1 cellular context compared by ENCODE assay signal in genomic region chr13:32499538-32500210, GRCh38.
A peak's percentile ranks its signal among the peaks of the same experiment; 100 is the strongest.
TF ChIP-seq lines count a peak whose summit lies in the region.

No MANE protein-coding gene starts in this region.

TF ChIP-seq in HepG2, 621 proteins besides CTCF, POLR2A, EP300 and RAD21 (continued from another document and continues in another):
- TF ChIP-seq FOXP4 (CRISPR knock-in tag; IDR thresholded peaks at IDR 0.05) (peak; percentile 74; the same call in 1 of the 2 replicates), PREB (CRISPR knock-in tag; IDR thresholded peaks at IDR 0.05) (no peak), UBTF (CRISPR knock-in tag; IDR thresholded peaks at IDR 0.05) (no peak), DNMT1 (CRISPR knock-in tag; IDR thresholded peaks at IDR 0.05) (no peak), SMARCC2 (IDR thresholded peaks at IDR 0.05) (no peak), ZNF576 (CRISPR knock-in tag; IDR thresholded peaks at IDR 0.05) (no peak), HMGXB3 (CRISPR knock-in tag; IDR thresholded peaks at IDR 0.05; ENCODE audit: borderline replicate concordance) (no peak), HNF4G (IDR thresholded peaks at IDR 0.05; ENCODE audit: borderline replicate concordance, low read depth, low read length) (no peak; the same call in 1 of the 2 replicates), HNF4G (CRISPR knock-in tag; IDR thresholded peaks at IDR 0.05; ENCODE audit: borderline replicate concordance, low read depth) (no peak), MAFG (CRISPR knock-in tag; IDR thresholded peaks at IDR 0.05) (no peak), ATF3 (CRISPR knock-in tag; IDR thresholded peaks at IDR 0.05) (no peak), BCL3 (CRISPR knock-in tag; IDR thresholded peaks at IDR 0.05) (no peak), ZFY (CRISPR knock-in tag; IDR thresholded peaks at IDR 0.05) (no peak), KAT8 (CRISPR knock-in tag; IDR thresholded peaks at IDR 0.05) (peak; percentile 43; the same call in 1 of the 2 replicates), ZBTB10 (CRISPR knock-in tag; IDR thresholded peaks at IDR 0.05; ENCODE audit: borderline replicate concordance) (no peak), DPF2 (CRISPR knock-in tag; IDR thresholded peaks at IDR 0.05; ENCODE audit: borderline replicate concordance, low read depth) (no peak), THAP8 (CRISPR knock-in tag; IDR thresholded peaks at IDR 0.05; ENCODE audit: borderline replicate concordance) (no peak), NCOR1 (IDR thresholded peaks at IDR 0.05; ENCODE audit: borderline replicate concordance, low read length) (no peak), LCORL (IDR thresholded peaks at IDR 0.05) (no peak), LCORL (CRISPR knock-in tag; IDR thresholded peaks at IDR 0.05) (no peak), ARID2 (CRISPR knock-in tag; IDR thresholded peaks at IDR 0.05; ENCODE audit: borderline replicate concordance) (no peak), SATB2 (CRISPR knock-in tag; IDR thresholded peaks at IDR 0.05) (no peak), ZNF572 (CRISPR knock-in tag; IDR thresholded peaks at IDR 0.05) (no peak), ZNF543 (CRISPR knock-in tag; IDR thresholded peaks at IDR 0.05) (no peak), NFKB2 (CRISPR knock-in tag; IDR thresholded peaks at IDR 0.05; ENCODE audit: borderline replicate concordance) (no peak), ZNF660 (CRISPR knock-in tag; IDR thresholded peaks at IDR 0.05; ENCODE audit: borderline replicate concordance, low read depth) (no peak), PCBP2 (optimal IDR thresholded peaks at IDR 0.05; ENCODE audit: low read depth, low read length, poor library complexity, severe bottlenecking) (no peak), ZNF44 (CRISPR knock-in tag; IDR thresholded peaks at IDR 0.05) (no peak), TBX2 (CRISPR knock-in tag; IDR thresholded peaks at IDR 0.05; ENCODE audit: borderline replicate concordance) (peak; percentile 70; the same call in 1 of the 2 replicates), ZNF713 (CRISPR knock-in tag; IDR thresholded peaks at IDR 0.05) (no peak), ZNF558 (CRISPR knock-in tag; IDR thresholded peaks at IDR 0.05; ENCODE audit: borderline replicate concordance) (no peak)
- TF ChIP-seq, protein P1, sequence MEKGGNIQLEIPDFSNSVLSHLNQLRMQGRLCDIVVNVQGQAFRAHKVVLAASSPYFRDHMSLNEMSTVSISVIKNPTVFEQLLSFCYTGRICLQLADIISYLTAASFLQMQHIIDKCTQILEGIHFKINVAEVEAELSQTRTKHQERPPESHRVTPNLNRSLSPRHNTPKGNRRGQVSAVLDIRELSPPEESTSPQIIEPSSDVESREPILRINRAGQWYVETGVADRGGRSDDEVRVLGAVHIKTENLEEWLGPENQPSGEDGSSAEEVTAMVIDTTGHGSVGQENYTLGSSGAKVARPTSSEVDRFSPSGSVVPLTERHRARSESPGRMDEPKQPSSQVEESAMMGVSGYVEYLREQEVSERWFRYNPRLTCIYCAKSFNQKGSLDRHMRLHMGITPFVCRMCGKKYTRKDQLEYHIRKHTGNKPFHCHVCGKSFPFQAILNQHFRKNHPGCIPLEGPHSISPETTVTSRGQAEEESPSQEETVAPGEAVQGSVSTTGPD (CRISPR knock-in tag; IDR thresholded peaks at IDR 0.05) = no peak
- TF ChIP-seq, protein P2, sequence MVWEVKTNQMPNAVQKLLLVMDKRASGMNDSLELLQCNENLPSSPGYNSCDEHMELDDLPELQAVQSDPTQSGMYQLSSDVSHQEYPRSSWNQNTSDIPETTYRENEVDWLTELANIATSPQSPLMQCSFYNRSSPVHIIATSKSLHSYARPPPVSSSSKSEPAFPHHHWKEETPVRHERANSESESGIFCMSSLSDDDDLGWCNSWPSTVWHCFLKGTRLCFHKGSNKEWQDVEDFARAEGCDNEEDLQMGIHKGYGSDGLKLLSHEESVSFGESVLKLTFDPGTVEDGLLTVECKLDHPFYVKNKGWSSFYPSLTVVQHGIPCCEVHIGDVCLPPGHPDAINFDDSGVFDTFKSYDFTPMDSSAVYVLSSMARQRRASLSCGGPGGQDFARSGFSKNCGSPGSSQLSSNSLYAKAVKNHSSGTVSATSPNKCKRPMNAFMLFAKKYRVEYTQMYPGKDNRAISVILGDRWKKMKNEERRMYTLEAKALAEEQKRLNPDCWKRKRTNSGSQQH (CRISPR knock-in tag; IDR thresholded peaks at IDR 0.05; ENCODE audit: low read depth) = no peak
- TF ChIP-seq, protein P3, sequence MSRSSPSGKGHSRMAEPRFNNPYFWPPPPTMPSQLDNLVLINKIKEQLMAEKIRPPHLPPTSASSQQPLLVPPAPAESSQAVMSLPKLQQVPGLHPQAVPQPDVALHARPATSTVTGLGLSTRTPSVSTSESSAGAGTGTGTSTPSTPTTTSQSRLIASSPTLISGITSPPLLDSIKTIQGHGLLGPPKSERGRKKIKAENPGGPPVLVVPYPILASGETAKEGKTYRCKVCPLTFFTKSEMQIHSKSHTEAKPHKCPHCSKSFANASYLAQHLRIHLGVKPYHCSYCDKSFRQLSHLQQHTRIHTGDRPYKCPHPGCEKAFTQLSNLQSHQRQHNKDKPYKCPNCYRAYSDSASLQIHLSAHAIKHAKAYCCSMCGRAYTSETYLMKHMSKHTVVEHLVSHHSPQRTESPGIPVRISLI (CRISPR knock-in tag; IDR thresholded peaks at IDR 0.05; ENCODE audit: borderline replicate concordance) = no peak
- TF ChIP-seq, protein P4, sequence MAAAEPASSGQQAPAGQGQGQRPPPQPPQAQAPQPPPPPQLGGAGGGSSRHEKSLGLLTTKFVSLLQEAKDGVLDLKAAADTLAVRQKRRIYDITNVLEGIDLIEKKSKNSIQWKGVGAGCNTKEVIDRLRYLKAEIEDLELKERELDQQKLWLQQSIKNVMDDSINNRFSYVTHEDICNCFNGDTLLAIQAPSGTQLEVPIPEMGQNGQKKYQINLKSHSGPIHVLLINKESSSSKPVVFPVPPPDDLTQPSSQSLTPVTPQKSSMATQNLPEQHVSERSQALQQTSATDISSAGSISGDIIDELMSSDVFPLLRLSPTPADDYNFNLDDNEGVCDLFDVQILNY (CRISPR knock-in tag; conservative IDR thresholded peaks at IDR 0.05) = no peak
